12 cellular contexts compared by ENCODE assay signal in genomic region chr6:52337633-52338290, GRCh38. TPM values are rescaled to one million over a fixed set of nuclear protein-coding genes. Genes with fewer than 3 reads are reported as not detected.
DNase-seq lines count a peak whose midpoint lies in the region; ATAC-seq and TF ChIP-seq lines count a peak whose summit lies in the region.
"Had no signal": no experiment of that assay in that cellular context is flagged by ENCODE, and none has a peak within 500 bp of the region (broad histone marks: within the 10 kb centered on the region; RNA-seq: fewer than 3 reads in every experiment).

No MANE protein-coding gene starts in this region.

- no peaks in the 10 kb centered on the region for H3K9me3 ChIP-seq in right cardiac atrium (ENCODE audit: control insufficient read depth, low read length)

- no peak for TF ChIP-seq CTCF in GM12865 (IDR thresholded peaks at IDR 0.05; ENCODE audit: insufficient read depth, low read depth, low read length, missing control alignments)

- no peaks in the 10 kb centered on the region for H3K27me3 ChIP-seq in right cardiac atrium (ENCODE audit: control insufficient read depth, insufficient read depth)

- peak overlapping the region; percentile 51 for H3K27ac ChIP-seq in angular gyrus (ENCODE audit: low read depth, low read length)
- H3K27ac ChIP-seq in right cardiac atrium (ENCODE audit: low read length) = no peak overlapping the region
- H3K27ac ChIP-seq: C4-2B had no signal

- DNase-seq in GM12865 (ENCODE audit: low read depth) = peak; percentile 61
- no peak for DNase-seq in NCI-H2107 (lab: John Stamatoyannopoulos, UW)
- DNase-seq in right cardiac atrium = no peak
- DNase-seq in NCI-H1930 (lab: John Stamatoyannopoulos, UW) = no peak
- DNase-seq: activated CD4-positive, alpha-beta T cell treated with anti-CD3 and anti-CD28 coated beads for 1 hour; amniotic stem cell; NCI-H1105 had no signal

- intact Hi-C loops in right cardiac atrium (cut with DNase I) = no loop called here

- ATAC-seq in GM19463 (IDR thresholded peaks at IDR 0.05; ENCODE audit: unreplicated experiment) (peak; percentile 86), HG03432 (IDR thresholded peaks at IDR 0.05; ENCODE audit: unreplicated experiment) (peak; percentile 78), HG03520 (IDR thresholded peaks at IDR 0.05; ENCODE audit: unreplicated experiment) (no peak), right cardiac atrium (no peak)

- 70% methylated on average over 5 of the region's 5 CpGs for WGBS in right cardiac atrium

- H3K4me3 ChIP-seq in GM12865 (ENCODE audit: low read depth, low read length) = no peak overlapping the region
- H3K4me3 ChIP-seq in right cardiac atrium (ENCODE audit: low read length) = no peak overlapping the region

- no peaks in the 10 kb centered on the region for H3K4me1 ChIP-seq in right cardiac atrium (ENCODE audit: control insufficient read depth, insufficient read depth, low read length)

RNA-seq across cellular contexts. Expression of gene PAQR8, which starts 24.2 kb away (rescaled TPM):
- 1 to 10 TPM; 4.5 to 6.2 (median 5.4) TPM for total RNA-seq in right cardiac atrium
- polyA plus RNA-seq in right cardiac atrium = 3.0 TPM

RNA-seq across cellular contexts. Expression of gene MCM3, which starts 53.2 kb away (rescaled TPM):
- 10 to 100 TPM; 22.4 to 31.4 (median 25.6) TPM for total RNA-seq in right cardiac atrium
- 17.7 TPM for polyA plus RNA-seq in right cardiac atrium

Comparison
In these comparisons a context has a peak if more than half of its experiments do, and no peak if none do; other contexts are left out.
1. ATAC-seq: peak in GM19463 (single experiment) and HG03432 (single experiment); none in HG03520 (single experiment) and right cardiac atrium (0 of 2).